24 cellular contexts compared by ENCODE assay signal in the genomic region with DNA sequence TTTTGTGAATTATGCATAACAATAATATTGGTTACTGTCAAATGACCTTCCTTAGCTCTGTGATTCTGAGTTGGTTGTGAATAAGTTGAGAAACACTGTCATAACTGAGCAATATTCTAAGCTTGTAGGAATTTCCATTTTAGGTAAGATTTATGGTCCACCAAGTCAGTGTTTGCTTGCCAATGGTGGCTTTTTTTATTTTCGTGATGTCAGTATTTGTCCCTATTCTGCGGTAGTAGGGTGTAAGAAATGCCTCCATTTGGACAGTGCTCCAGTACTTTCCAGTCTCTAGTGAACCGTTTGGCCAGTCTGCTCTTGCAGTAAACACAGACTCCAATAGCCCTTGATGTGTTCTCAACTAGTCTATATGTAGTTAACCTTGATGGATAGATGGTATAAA.
A peak's percentile ranks its signal among the peaks of the same experiment; 100 is the strongest.
DNase-seq lines count a peak whose midpoint lies in the region; ATAC-seq and TF ChIP-seq lines count a peak whose summit lies in the region.
"Had no signal": no experiment of that assay in that cellular context is flagged by ENCODE, and none has a peak within 500 bp of the region (broad histone marks: within the 10 kb centered on the region; RNA-seq: fewer than 3 reads in every experiment).

No MANE protein-coding gene starts in this region.

- H3K9me3 ChIP-seq in mesenchymal stem cell (ENCODE audit: control insufficient read depth, low read length) (no peaks in the 10 kb centered on the region), uterus (no peaks in the 10 kb centered on the region)
- no peaks in the 10 kb centered on the region for H3K9me3 ChIP-seq in effector memory CD4-positive, alpha-beta T cell (ENCODE audit: control insufficient read depth, low read length)
- H3K9me3 ChIP-seq: breast epithelium, thyroid gland had no signal

- peak overlapping the region; percentile 61 for H4K91ac ChIP-seq in mesenchymal stem cell (ENCODE audit: low read length)

- no peak for TF ChIP-seq POLR2A in uterus (IDR thresholded peaks at IDR 0.05)

- H3K4me1 ChIP-seq in mesenchymal stem cell (ENCODE audit: control insufficient read depth, insufficient read depth, low read depth, low read length) = no peaks in the 10 kb centered on the region
- H3K4me1 ChIP-seq in uterus = no peaks in the 10 kb centered on the region
- H3K4me1 ChIP-seq in effector memory CD4-positive, alpha-beta T cell (ENCODE audit: control insufficient read depth, insufficient read depth, low read length, poor library complexity, severe bottlenecking) = no peaks in the 10 kb centered on the region
- H3K4me1 ChIP-seq: breast epithelium, thyroid gland had no signal

- peak overlapping the region in 1 of 2 experiments; percentile 7 for H3K4me3 ChIP-seq in mesenchymal stem cell (ENCODE audit: insufficient read depth in 1 of 2, low read depth in 1 of 2, low read length in 2 of 2)
- H3K4me3 ChIP-seq in uterus = no peak overlapping the region
- H3K4me3 ChIP-seq in effector memory CD4-positive, alpha-beta T cell (ENCODE audit: insufficient read depth, low read depth, low read length, poor library complexity, severe bottlenecking) = no peak overlapping the region
- H3K4me3 ChIP-seq: breast epithelium, thyroid gland had no signal

- H2BK15ac ChIP-seq in mesenchymal stem cell (ENCODE audit: low read depth, poor library complexity, severe bottlenecking) = no peak overlapping the region

- H2BK12ac ChIP-seq in mesenchymal stem cell (ENCODE audit: low read length in 2 of 2) = no peak overlapping the region

- H3K9ac ChIP-seq in mesenchymal stem cell (ENCODE audit: low read length) = peak overlapping the region; percentile 66

- H2AK5ac ChIP-seq in mesenchymal stem cell (ENCODE audit: low read length, severe bottlenecking) = no peak overlapping the region

- H3K36me3 Mint-ChIP-seq in HFFc6 (ENCODE audit: low read depth) = peaks cover 22% of the 10 kb centered on the region

- TF ChIP-seq CTCF in HFFc6 (IDR thresholded peaks at IDR 0.05) = no peak
- no peak for TF ChIP-seq CTCF in uterus (IDR thresholded peaks at IDR 0.05)

- H3K23ac ChIP-seq in mesenchymal stem cell (ENCODE audit: low read length in 2 of 2) = no peak overlapping the region

- peak; percentile 14 for DNase-seq in HFFc6
- DNase-seq in mesenchymal stem cell = no peak
- DNase-seq in uterus = no peak
- DNase-seq in effector memory CD4-positive, alpha-beta T cell = no peak
- no peak for DNase-seq in stimulated activated naive CD4-positive, alpha-beta T cell treated with Interleukin-2 at 50 U/mL for 16 hours (lab: John Stamatoyannopoulos, UW)
- DNase-seq: activated CD4-positive, CD25-positive, alpha-beta regulatory T cell treated with anti-CD3 and anti-CD28 coated beads, Interleukin-2, amount 50 U/mL, for 72 hours; activated CD8-positive, alpha-beta T cell treated with anti-CD3 and anti-CD28 coated beads for 36 hours; activated gamma-delta T cell; CD8-positive, alpha-beta memory T cell; left cardiac atrium; naive B cell; NCI-H1048; NCI-H187; NCI-H526 treated with DMSO at 0.1 percent for 48 hours; nucleus accumbens; stimulated activated CD4-positive, alpha-beta T cell treated with anti-CD3 and anti-CD28 coated beads, Interleukin-12 subunit alpha, Interleukin-12 subunit beta, amount 100 ng/mL, for 4 hours; stimulated activated CD4-positive, alpha-beta T cell treated with anti-CD3 and anti-CD28 coated beads, Interleukin-4, amount 100 ng/mL, for 24 hours; stimulated activated naive B cell treated with anti-CD40 and anti-IgM and Interleukin-4, amounts not matched to agents 10 μg/mL and 1 μg/mL and 100 μg/mL, for 72 hours; thyroid gland had no signal

- H2BK5ac ChIP-seq in mesenchymal stem cell (ENCODE audit: low read depth, low read length, poor library complexity, severe bottlenecking) = no peak overlapping the region

- peaks cover 13% of the 10 kb centered on the region for H3K9me3 Mint-ChIP-seq in HFFc6

- no peaks in the 10 kb centered on the region for H3K79me1 ChIP-seq in mesenchymal stem cell (replicated peaks; ENCODE audit: low read length, poor library complexity, severe bottlenecking)

- H3K27me3 ChIP-seq in mesenchymal stem cell (ENCODE audit: control insufficient read depth in 1 of 2, insufficient read depth in 1 of 2, low read length in 2 of 2) (no peaks in the 10 kb centered on the region), uterus (no peaks in the 10 kb centered on the region)
- H3K27me3 ChIP-seq in effector memory CD4-positive, alpha-beta T cell (replicated peaks; ENCODE audit: control insufficient read depth, insufficient read depth, low read length, poor library complexity, severe bottlenecking) = no peaks in the 10 kb centered on the region
- H3K27me3 ChIP-seq: breast epithelium, thyroid gland had no signal

- no peak overlapping the region for H3K18ac ChIP-seq in mesenchymal stem cell (ENCODE audit: low read depth in 1 of 2, low read length in 2 of 2)

- peak overlapping the region; percentile 70 for H3K4me3 Mint-ChIP-seq in HFFc6
- H3K4me3 Mint-ChIP-seq: activated CD8-positive, alpha-beta T cell treated with anti-CD3 and anti-CD28 coated beads for 36 hours; CD8-positive, alpha-beta memory T cell; naive B cell; stimulated activated naive B cell treated with anti-CD40 and anti-IgM and Interleukin-4, amounts not matched to agents 10 μg/mL and 1 μg/mL and 100 μg/mL, for 72 hours; T-helper 1 cell treated with Interleukin-12 subunit alpha and Interleukin-12 subunit beta and Interleukin-4 antibody, amounts not matched to agents 30 μg/mL and 1 μg/mL, for 36 hours had no signal

- no peak overlapping the region for H3K4ac ChIP-seq in mesenchymal stem cell (ENCODE audit: low read depth in 1 of 2, low read length in 2 of 2)

- peak overlapping the region; percentile 15 for H3K27ac ChIP-seq in cingulate gyrus (ENCODE audit: low read depth, low read length)
- H3K27ac ChIP-seq in mesenchymal stem cell (ENCODE audit: low read length, poor library complexity, severe bottlenecking) = no peak overlapping the region
- H3K27ac ChIP-seq in uterus = peak overlapping the region; percentile 22 to 47
- no peak overlapping the region for H3K27ac ChIP-seq in effector memory CD4-positive, alpha-beta T cell (ENCODE audit: insufficient read depth, low read length, poor library complexity, severe bottlenecking)

- no peak overlapping the region for H3K14ac ChIP-seq in mesenchymal stem cell (ENCODE audit: low read length in 2 of 2)

- no peak overlapping the region for H3K4me2 ChIP-seq in mesenchymal stem cell (ENCODE audit: low read length, poor library complexity, severe bottlenecking)

- H3K4me1 Mint-ChIP-seq in HFFc6 (ENCODE audit: low read depth) = peaks cover 58% of the 10 kb centered on the region
- H3K4me1 Mint-ChIP-seq: CD8-positive, alpha-beta memory T cell; naive B cell had no signal

- WGBS in mesenchymal stem cell = 89% methylated on average over 3 of the region's 3 CpGs

- H3K36me3 ChIP-seq in mesenchymal stem cell (ENCODE audit: control insufficient read depth in 1 of 2, insufficient read depth in 2 of 2, low read depth in 1 of 2, low read length in 2 of 2) = no peaks in the 10 kb centered on the region
- no peaks in the 10 kb centered on the region for H3K36me3 ChIP-seq in uterus
- H3K36me3 ChIP-seq in effector memory CD4-positive, alpha-beta T cell (ENCODE audit: control insufficient read depth, insufficient read depth, low read length) = peaks cover 10% of the 10 kb centered on the region
- H3K36me3 ChIP-seq: breast epithelium, thyroid gland had no signal

- H2AFZ ChIP-seq in mesenchymal stem cell (ENCODE audit: low read depth, low read length) = no peak overlapping the region

- peak overlapping the region; percentile 90 for H3K27ac Mint-ChIP-seq in HFFc6
- H3K27ac Mint-ChIP-seq: activated CD8-positive, alpha-beta T cell treated with anti-CD3 and anti-CD28 coated beads for 36 hours; CD8-positive, alpha-beta memory T cell; naive B cell; stimulated activated naive B cell treated with anti-CD40 and anti-IgM and Interleukin-4, amounts not matched to agents 10 μg/mL and 1 μg/mL and 100 μg/mL, for 72 hours; T-helper 1 cell treated with Interleukin-12 subunit alpha and Interleukin-12 subunit beta and Interleukin-4 antibody, amounts not matched to agents 30 μg/mL and 1 μg/mL, for 36 hours had no signal

- H4K8ac ChIP-seq in mesenchymal stem cell (ENCODE audit: low read length) = no peak overlapping the region

- no peak overlapping the region for H2BK120ac ChIP-seq in mesenchymal stem cell (ENCODE audit: low read depth, low read length)

- no peaks in the 10 kb centered on the region for H3K27me3 Mint-ChIP-seq in HFFc6 (ENCODE audit: insufficient read depth)
- H3K27me3 Mint-ChIP-seq: activated CD8-positive, alpha-beta T cell treated with anti-CD3 and anti-CD28 coated beads for 36 hours; naive B cell; stimulated activated naive B cell treated with anti-CD40 and anti-IgM and Interleukin-4, amounts not matched to agents 10 μg/mL and 1 μg/mL and 100 μg/mL, for 72 hours had no signal

- intact Hi-C loops in uterus (cut with DNase I; ENCODE audit: low total_unique reads) = no loop called here

- ATAC-seq in HG02588 (IDR thresholded peaks at IDR 0.05; ENCODE audit: unreplicated experiment) = no peak
- ATAC-seq: activated CD8-positive, alpha-beta T cell treated with anti-CD3 and anti-CD28 coated beads for 36 hours; HepG2; stimulated activated naive B cell treated with anti-CD40 and anti-IgM and Interleukin-4, amounts not matched to agents 10 μg/mL and 1 μg/mL and 100 μg/mL, for 72 hours had no signal

Comparison
In these comparisons a context has a peak if more than half of its experiments do, and no peak if none do; other contexts are left out.
1. H3K27ac ChIP-seq: peak in cingulate gyrus (single experiment) and uterus (2 of 2); none in mesenchymal stem cell (single experiment) and effector memory CD4-positive, alpha-beta T cell (single experiment).